ENCODE assay signal across 1 cellular context in the genomic region with DNA sequence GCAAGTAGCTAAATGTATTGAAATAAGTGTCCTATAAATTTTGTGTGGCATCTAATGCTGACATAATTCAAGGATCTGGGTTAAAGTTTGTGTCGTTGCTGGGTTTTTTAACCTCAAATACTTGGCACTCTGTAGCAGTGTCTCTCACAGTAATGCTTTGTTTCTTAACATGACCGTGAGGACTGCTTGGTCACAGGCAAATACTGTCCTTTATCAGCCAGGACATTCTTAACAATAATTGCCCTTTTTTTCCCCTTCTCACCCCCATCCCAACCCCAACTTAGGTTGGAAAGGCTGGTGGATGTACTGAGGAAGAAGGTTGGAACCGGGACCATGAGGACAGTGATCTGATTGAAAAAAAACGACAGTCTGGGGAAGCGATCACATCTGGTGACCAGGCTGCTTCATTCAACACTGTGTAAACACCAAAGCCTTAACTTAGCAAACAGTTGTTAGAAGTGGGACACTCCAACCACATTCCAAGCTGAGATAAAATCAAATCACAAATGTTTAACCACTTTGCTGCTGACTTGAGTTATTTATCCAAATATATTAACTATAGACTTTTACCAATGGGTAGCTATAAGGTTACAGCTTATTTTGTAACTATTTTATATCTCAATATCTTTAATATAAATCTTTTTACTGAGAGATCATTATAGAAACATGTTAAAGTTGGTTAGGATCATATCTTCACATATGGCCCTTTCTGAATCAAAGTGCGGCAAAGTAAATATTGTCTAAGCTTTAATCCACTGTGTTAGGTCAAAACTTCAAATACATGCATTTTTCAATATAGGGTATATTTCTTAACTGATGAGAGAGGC.
A peak's percentile ranks its signal among the peaks of the same experiment; 100 is the strongest.
TF ChIP-seq lines count a peak whose summit lies in the region.

No MANE protein-coding gene starts in this region.

TF ChIP-seq in HepG2, 621 proteins besides CTCF, POLR2A, EP300 and RAD21 (continued from another document and continues in another):
- no peak for TF ChIP-seq ZHX2 (IDR thresholded peaks at IDR 0.05; ENCODE audit: low read depth)
- 0 out of 2 replicates have a peak, but pooled peaks have one; percentile 76 for TF ChIP-seq ZHX2 (CRISPR knock-in tag; IDR thresholded peaks at IDR 0.05; ENCODE audit: borderline replicate concordance)
- TF ChIP-seq ZNF773 (CRISPR knock-in tag; IDR thresholded peaks at IDR 0.05; ENCODE audit: borderline replicate concordance), result no peak
- TF ChIP-seq PREB (CRISPR knock-in tag; IDR thresholded peaks at IDR 0.05), result no peak
- TF ChIP-seq, protein P1, sequence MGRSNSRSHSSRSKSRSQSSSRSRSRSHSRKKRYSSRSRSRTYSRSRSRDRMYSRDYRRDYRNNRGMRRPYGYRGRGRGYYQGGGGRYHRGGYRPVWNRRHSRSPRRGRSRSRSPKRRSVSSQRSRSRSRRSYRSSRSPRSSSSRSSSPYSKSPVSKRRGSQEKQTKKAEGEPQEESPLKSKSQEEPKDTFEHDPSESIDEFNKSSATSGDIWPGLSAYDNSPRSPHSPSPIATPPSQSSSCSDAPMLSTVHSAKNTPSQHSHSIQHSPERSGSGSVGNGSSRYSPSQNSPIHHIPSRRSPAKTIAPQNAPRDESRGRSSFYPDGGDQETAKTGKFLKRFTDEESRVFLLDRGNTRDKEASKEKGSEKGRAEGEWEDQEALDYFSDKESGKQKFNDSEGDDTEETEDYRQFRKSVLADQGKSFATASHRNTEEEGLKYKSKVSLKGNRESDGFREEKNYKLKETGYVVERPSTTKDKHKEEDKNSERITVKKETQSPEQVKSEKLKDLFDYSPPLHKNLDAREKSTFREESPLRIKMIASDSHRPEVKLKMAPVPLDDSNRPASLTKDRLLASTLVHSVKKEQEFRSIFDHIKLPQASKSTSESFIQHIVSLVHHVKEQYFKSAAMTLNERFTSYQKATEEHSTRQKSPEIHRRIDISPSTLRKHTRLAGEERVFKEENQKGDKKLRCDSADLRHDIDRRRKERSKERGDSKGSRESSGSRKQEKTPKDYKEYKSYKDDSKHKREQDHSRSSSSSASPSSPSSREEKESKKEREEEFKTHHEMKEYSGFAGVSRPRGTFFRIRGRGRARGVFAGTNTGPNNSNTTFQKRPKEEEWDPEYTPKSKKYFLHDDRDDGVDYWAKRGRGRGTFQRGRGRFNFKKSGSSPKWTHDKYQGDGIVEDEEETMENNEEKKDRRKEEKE (IDR thresholded peaks at IDR 0.05), result no peak
- peak; percentile 85 for TF ChIP-seq ZNF335 (CRISPR knock-in tag; IDR thresholded peaks at IDR 0.05)
- TF ChIP-seq, protein P2, sequence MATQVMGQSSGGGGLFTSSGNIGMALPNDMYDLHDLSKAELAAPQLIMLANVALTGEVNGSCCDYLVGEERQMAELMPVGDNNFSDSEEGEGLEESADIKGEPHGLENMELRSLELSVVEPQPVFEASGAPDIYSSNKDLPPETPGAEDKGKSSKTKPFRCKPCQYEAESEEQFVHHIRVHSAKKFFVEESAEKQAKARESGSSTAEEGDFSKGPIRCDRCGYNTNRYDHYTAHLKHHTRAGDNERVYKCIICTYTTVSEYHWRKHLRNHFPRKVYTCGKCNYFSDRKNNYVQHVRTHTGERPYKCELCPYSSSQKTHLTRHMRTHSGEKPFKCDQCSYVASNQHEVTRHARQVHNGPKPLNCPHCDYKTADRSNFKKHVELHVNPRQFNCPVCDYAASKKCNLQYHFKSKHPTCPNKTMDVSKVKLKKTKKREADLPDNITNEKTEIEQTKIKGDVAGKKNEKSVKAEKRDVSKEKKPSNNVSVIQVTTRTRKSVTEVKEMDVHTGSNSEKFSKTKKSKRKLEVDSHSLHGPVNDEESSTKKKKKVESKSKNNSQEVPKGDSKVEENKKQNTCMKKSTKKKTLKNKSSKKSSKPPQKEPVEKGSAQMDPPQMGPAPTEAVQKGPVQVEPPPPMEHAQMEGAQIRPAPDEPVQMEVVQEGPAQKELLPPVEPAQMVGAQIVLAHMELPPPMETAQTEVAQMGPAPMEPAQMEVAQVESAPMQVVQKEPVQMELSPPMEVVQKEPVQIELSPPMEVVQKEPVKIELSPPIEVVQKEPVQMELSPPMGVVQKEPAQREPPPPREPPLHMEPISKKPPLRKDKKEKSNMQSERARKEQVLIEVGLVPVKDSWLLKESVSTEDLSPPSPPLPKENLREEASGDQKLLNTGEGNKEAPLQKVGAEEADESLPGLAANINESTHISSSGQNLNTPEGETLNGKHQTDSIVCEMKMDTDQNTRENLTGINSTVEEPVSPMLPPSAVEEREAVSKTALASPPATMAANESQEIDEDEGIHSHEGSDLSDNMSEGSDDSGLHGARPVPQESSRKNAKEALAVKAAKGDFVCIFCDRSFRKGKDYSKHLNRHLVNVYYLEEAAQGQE (IDR thresholded peaks at IDR 0.05; ENCODE audit: borderline replicate concordance in 1 of 2, low read depth in 1 of 2, low read length in 2 of 2), result peak in 1 of 2 experiments; percentile 83; a peak in 2 of 4 replicates
- peak; percentile 100 for TF ChIP-seq ZNF292 (CRISPR knock-in tag; IDR thresholded peaks at IDR 0.05; ENCODE audit: borderline replicate concordance, low read depth)
- TF ChIP-seq ZNF839 (CRISPR knock-in tag; IDR thresholded peaks at IDR 0.05; ENCODE audit: borderline replicate concordance), result no peak
- TF ChIP-seq, protein P3, sequence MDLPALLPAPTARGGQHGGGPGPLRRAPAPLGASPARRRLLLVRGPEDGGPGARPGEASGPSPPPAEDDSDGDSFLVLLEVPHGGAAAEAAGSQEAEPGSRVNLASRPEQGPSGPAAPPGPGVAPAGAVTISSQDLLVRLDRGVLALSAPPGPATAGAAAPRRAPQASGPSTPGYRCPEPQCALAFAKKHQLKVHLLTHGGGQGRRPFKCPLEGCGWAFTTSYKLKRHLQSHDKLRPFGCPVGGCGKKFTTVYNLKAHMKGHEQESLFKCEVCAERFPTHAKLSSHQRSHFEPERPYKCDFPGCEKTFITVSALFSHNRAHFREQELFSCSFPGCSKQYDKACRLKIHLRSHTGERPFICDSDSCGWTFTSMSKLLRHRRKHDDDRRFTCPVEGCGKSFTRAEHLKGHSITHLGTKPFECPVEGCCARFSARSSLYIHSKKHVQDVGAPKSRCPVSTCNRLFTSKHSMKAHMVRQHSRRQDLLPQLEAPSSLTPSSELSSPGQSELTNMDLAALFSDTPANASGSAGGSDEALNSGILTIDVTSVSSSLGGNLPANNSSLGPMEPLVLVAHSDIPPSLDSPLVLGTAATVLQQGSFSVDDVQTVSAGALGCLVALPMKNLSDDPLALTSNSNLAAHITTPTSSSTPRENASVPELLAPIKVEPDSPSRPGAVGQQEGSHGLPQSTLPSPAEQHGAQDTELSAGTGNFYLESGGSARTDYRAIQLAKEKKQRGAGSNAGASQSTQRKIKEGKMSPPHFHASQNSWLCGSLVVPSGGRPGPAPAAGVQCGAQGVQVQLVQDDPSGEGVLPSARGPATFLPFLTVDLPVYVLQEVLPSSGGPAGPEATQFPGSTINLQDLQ (CRISPR knock-in tag; IDR thresholded peaks at IDR 0.05), result no peak
- TF ChIP-seq ZSCAN20 (CRISPR knock-in tag; IDR thresholded peaks at IDR 0.05; ENCODE audit: borderline replicate concordance), result peak; percentile 65; the same call in 1 of the 2 replicates
- TF ChIP-seq DBP (CRISPR knock-in tag; IDR thresholded peaks at IDR 0.05; ENCODE audit: not compliant biosample characterization), result peak; percentile 33
- TF ChIP-seq BRD4 (CRISPR knock-in tag; IDR thresholded peaks at IDR 0.05), result peak; percentile 93
- peak; percentile 96 for TF ChIP-seq MED1 (CRISPR knock-in tag; IDR thresholded peaks at IDR 0.05)
- no peak for TF ChIP-seq ZNF350 (CRISPR knock-in tag; IDR thresholded peaks at IDR 0.05; ENCODE audit: borderline replicate concordance, low read depth)
- no peak for TF ChIP-seq AHR (CRISPR knock-in tag; IDR thresholded peaks at IDR 0.05)
- peak; percentile 94; the same call in 1 of the 2 replicates for TF ChIP-seq RFXAP (CRISPR knock-in tag; IDR thresholded peaks at IDR 0.05; ENCODE audit: borderline replicate concordance)
- TF ChIP-seq NFKB2 (CRISPR knock-in tag; IDR thresholded peaks at IDR 0.05; ENCODE audit: borderline replicate concordance), result no peak
- TF ChIP-seq MATR3 (CRISPR knock-in tag; IDR thresholded peaks at IDR 0.05), result no peak
- peak; percentile 88 for TF ChIP-seq SP5 (CRISPR knock-in tag; IDR thresholded peaks at IDR 0.05; ENCODE audit: borderline replicate concordance, low read depth)
- TF ChIP-seq GATAD2A (CRISPR knock-in tag; IDR thresholded peaks at IDR 0.05), result peak; percentile 100
- TF ChIP-seq IKZF1 (IDR thresholded peaks at IDR 0.05), result no peak
- no peak for TF ChIP-seq SNAI1 (CRISPR knock-in tag; IDR thresholded peaks at IDR 0.05; ENCODE audit: borderline replicate concordance)
- TF ChIP-seq ATF6 (CRISPR knock-in tag; conservative IDR thresholded peaks at IDR 0.05), result peak; percentile 92; the same call in 1 of the 2 replicates
- TF ChIP-seq ZFP36 (IDR thresholded peaks at IDR 0.05; ENCODE audit: borderline replicate concordance, low read depth, low read length, partially characterized antibody), result no peak
- no peak for TF ChIP-seq ZNF709 (CRISPR knock-in tag; IDR thresholded peaks at IDR 0.05)
- TF ChIP-seq JUND (CRISPR knock-in tag; IDR thresholded peaks at IDR 0.05), result peak; percentile 63
- 0 out of 2 replicates have a peak, but pooled peaks have one; percentile 59 for TF ChIP-seq ZSCAN30 (CRISPR knock-in tag; IDR thresholded peaks at IDR 0.05)
- TF ChIP-seq, protein P4, sequence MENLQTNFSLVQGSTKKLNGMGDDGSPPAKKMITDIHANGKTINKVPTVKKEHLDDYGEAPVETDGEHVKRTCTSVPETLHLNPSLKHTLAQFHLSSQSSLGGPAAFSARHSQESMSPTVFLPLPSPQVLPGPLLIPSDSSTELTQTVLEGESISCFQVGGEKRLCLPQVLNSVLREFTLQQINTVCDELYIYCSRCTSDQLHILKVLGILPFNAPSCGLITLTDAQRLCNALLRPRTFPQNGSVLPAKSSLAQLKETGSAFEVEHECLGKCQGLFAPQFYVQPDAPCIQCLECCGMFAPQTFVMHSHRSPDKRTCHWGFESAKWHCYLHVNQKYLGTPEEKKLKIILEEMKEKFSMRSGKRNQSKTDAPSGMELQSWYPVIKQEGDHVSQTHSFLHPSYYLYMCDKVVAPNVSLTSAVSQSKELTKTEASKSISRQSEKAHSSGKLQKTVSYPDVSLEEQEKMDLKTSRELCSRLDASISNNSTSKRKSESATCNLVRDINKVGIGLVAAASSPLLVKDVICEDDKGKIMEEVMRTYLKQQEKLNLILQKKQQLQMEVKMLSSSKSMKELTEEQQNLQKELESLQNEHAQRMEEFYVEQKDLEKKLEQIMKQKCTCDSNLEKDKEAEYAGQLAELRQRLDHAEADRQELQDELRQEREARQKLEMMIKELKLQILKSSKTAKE (CRISPR knock-in tag; IDR thresholded peaks at IDR 0.05; ENCODE audit: borderline replicate concordance), result peak; percentile 95
- TF ChIP-seq EEA1 (CRISPR knock-in tag; IDR thresholded peaks at IDR 0.05; ENCODE audit: borderline replicate concordance), result no peak
